1 cellular context compared by ENCODE assay signal in the genomic region with DNA sequence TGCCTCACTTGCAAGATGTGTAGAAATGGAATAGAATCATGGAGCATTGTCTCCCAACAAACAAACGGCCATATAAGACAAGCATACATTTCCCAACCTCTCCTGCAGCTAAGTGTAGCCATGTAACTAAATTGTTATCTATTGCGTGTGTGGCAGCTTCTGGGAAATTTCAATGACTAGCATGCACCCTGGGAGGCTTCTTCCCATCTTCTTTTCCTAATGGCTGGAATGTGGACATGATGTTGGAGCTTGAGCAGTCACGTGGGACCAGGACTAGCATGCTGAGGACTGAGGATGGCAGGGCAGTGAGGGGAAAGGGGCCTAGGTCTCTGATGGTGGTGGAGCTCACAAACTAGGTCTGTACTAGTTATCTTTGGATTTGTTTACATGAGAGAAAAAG.
TF ChIP-seq lines count a peak whose summit lies in the region.

No MANE protein-coding gene starts in this region.

TF ChIP-seq in K562, 482 proteins besides CTCF, POLR2A, EP300 and RAD21:
- no peak for TF ChIP-seq HDAC1 (IDR thresholded peaks at IDR 0.05)
- TF ChIP-seq, protein P1, sequence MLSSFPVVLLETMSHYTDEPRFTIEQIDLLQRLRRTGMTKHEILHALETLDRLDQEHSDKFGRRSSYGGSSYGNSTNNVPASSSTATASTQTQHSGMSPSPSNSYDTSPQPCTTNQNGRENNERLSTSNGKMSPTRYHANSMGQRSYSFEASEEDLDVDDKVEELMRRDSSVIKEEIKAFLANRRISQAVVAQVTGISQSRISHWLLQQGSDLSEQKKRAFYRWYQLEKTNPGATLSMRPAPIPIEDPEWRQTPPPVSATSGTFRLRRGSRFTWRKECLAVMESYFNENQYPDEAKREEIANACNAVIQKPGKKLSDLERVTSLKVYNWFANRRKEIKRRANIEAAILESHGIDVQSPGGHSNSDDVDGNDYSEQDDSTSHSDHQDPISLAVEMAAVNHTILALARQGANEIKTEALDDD (IDR thresholded peaks at IDR 0.05) = 0 out of 2 replicates have a peak, but pooled peaks have one; percentile 30
TF ChIP-seq in K562: peak in this region for 1.
